ENCODE assay signal across 14 cellular contexts in the genomic region with DNA sequence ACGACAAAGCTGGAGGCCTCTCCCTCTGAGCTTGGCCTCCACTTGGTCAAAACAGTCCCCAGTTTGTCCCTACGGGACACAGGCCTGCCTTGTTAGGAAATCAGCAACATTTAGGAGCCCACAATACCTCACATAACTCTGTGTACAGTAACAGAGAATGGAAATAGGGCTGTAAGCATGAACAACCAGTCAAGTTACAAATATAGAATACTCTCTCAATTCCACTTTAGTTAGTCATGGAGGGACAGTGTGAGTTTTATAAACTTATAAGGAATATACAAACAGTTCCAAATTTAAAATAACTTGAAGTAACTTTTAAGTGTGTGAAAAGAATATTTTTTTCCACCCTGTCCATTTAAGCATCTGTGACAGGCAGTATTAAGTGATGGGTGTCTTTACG.
DNase-seq lines count a peak whose midpoint lies in the region; TF ChIP-seq lines count a peak whose summit lies in the region.
"Had no signal": no experiment of that assay in that cellular context is flagged by ENCODE, and none has a peak within 500 bp of the region (broad histone marks: within the 10 kb centered on the region; RNA-seq: fewer than 3 reads in every experiment).

No MANE protein-coding gene starts in this region.

- no peak overlapping the region for H3K9ac ChIP-seq in smooth muscle cell (ENCODE audit: low read depth)

- TF ChIP-seq CTCF in left ventricle myocardium inferior (IDR thresholded peaks at IDR 0.05; ENCODE audit: borderline replicate concordance) (no peak), smooth muscle cell (IDR thresholded peaks at IDR 0.05; ENCODE audit: borderline replicate concordance, insufficient read depth, poor library complexity, severe bottlenecking) (no peak)

- WGBS in smooth muscle cell (ENCODE audit: low lambda C conversion rate): 24% methylated on average over 3 of the region's 3 CpGs

- H3K79me2 ChIP-seq in smooth muscle cell (ENCODE audit: low read depth): peaks cover 83% of the 10 kb centered on the region

- H3K36me3 ChIP-seq in left ventricle myocardium inferior: no peaks in the 10 kb centered on the region
- H3K36me3 ChIP-seq in smooth muscle cell (ENCODE audit: low read depth): no peaks in the 10 kb centered on the region
- H3K36me3 ChIP-seq: spleen had no signal

- intact Hi-C loops in left ventricle myocardium inferior (cut with micrococcal nuclease): no loop called here

- H3K27me3 ChIP-seq in left ventricle myocardium inferior (ENCODE audit: low read depth): no peaks in the 10 kb centered on the region
- H3K27me3 ChIP-seq in smooth muscle cell (ENCODE audit: low read depth): no peaks in the 10 kb centered on the region
- H3K27me3 ChIP-seq: spleen had no signal

- H2AFZ ChIP-seq in smooth muscle cell (ENCODE audit: low read depth): no peak overlapping the region

- no peaks in the 10 kb centered on the region for H3K9me3 ChIP-seq in left ventricle myocardium inferior (replicated peaks)
- H3K9me3 ChIP-seq in smooth muscle cell (replicated peaks; ENCODE audit: low read depth): no peaks in the 10 kb centered on the region
- H3K9me3 ChIP-seq: spleen had no signal

- peaks cover 13% of the 10 kb centered on the region for H4K20me1 ChIP-seq in smooth muscle cell (ENCODE audit: low read depth)

- H3F3A ChIP-seq in smooth muscle cell (ENCODE audit: low read depth): peaks cover 26% of the 10 kb centered on the region

- H3K27ac ChIP-seq in left ventricle myocardium inferior (replicated peaks): peak overlapping the region; percentile 49
- peak overlapping the region; percentile 69 for H3K27ac ChIP-seq in smooth muscle cell (ENCODE audit: low read depth)

- H3K4me3 ChIP-seq in left ventricle myocardium inferior: no peak overlapping the region
- no peak overlapping the region for H3K4me3 ChIP-seq in smooth muscle cell
- H3K4me3 ChIP-seq: spleen had no signal

- H3K4me2 ChIP-seq in smooth muscle cell: peak overlapping the region; percentile 19

- H3K4me1 ChIP-seq in left ventricle myocardium inferior (peaks cover 92% of the 10 kb centered on the region), smooth muscle cell (ENCODE audit: low read depth) (peaks cover 57% of the 10 kb centered on the region)

- DNase-seq in EL (peak; percentile 53), amniotic epithelial cell (ENCODE audit: low read depth) (peak; percentile 41), left ventricle myocardium inferior (no peak), smooth muscle cell (lab: John Stamatoyannopoulos, UW; ENCODE audit: unreplicated experiment) (no peak), OCI-M2 (lab: John Stamatoyannopoulos, UW; ENCODE audit: unreplicated experiment) (no peak), 8988T (no peak), nucleus accumbens (lab: John Stamatoyannopoulos, UW) (no peak)
- no peak for DNase-seq in activated effector memory CD4-positive, alpha-beta T cell treated with Interleukin-2 at 50 U/mL for 16 hours
- DNase-seq: activated CD4-positive, alpha-beta memory T cell treated with anti-CD3 and anti-CD28 coated beads for 36 hours; amygdala; CD4-positive, CD25-positive, alpha-beta regulatory T cell; NCI-H2171 treated with DMSO at 0.1 percent for 48 hours; SIG-M5; spleen had no signal

Comparison
In these comparisons a context has a peak if more than half of its experiments do, and no peak if none do; other contexts are left out.
1. DNase-seq: peak in EL (single experiment) and amniotic epithelial cell (single experiment); none in left ventricle myocardium inferior (single experiment), smooth muscle cell (single experiment), OCI-M2 (single experiment), 8988T (single experiment), nucleus accumbens (0 of 56) and activated effector memory CD4-positive, alpha-beta T cell treated with Interleukin-2 at 50 U/mL for 16 hours (single experiment).